In the genomic region with DNA sequence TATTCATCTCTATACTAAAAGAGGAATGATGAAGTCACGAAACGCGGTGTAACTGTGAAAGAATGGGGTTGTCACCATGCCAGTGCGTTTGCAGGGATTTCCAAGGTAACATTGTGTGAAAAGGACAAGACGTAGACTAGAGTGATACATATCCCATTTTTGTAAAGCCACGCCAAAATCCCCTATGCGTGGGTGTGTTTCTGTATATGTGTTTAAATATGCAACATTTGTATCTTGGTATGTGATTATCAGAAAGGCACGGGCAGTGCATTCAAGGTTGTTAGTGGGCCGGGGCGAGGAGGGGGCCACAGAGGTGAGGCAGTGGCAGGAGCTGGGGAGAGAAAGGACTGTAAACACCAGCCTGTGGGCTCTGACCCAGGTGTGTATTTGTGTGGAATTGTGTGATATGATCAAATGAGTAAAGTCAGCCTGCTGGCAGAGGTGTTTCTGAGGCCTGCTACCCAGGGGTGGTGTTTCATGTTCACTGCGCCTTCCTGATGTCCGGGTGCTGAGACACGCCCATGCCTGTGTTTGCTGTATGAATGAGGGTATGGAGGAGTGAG, we compare ENCODE assay signal across 11 cellular contexts.
DNase-seq lines count a peak whose midpoint lies in the region; ATAC-seq and TF ChIP-seq lines count a peak whose summit lies in the region.
"Had no signal": no experiment of that assay in that cellular context is flagged by ENCODE, and none has a peak within 500 bp of the region (broad histone marks: within the 10 kb centered on the region; RNA-seq: fewer than 3 reads in every experiment).

No MANE protein-coding gene starts in this region.

- no peaks in the 10 kb centered on the region for H3K27me3 Mint-ChIP-seq in WTC11 (ENCODE audit: low read depth)
- H3K27me3 Mint-ChIP-seq: central memory CD8-positive, alpha-beta T cell had no signal

- H3K4me1 Mint-ChIP-seq in WTC11 = no peaks in the 10 kb centered on the region

- no peaks in the 10 kb centered on the region for H3K36me3 Mint-ChIP-seq in WTC11
- H3K36me3 Mint-ChIP-seq: IgD-negative memory B cell had no signal

- intact Hi-C loops in posterior cingulate gyrus (cut with DNase I) = no loop called here

- peak; percentile 42 for ATAC-seq in GM18502 (IDR thresholded peaks at IDR 0.05; ENCODE audit: poor library complexity, unreplicated experiment)
- no peak for ATAC-seq in WTC11
- no peak for ATAC-seq in GM19397 (IDR thresholded peaks at IDR 0.05; ENCODE audit: unreplicated experiment)
- no peak for ATAC-seq in HG03196 (IDR thresholded peaks at IDR 0.05; ENCODE audit: unreplicated experiment)

- no peak overlapping the region for H3K4me3 Mint-ChIP-seq in WTC11
- H3K4me3 Mint-ChIP-seq: central memory CD8-positive, alpha-beta T cell; IgD-negative memory B cell had no signal

- DNase-seq in activated CD4-positive, alpha-beta T cell treated with anti-CD3 and anti-CD28 coated beads for 48 hours = peak; percentile 60
- DNase-seq in activated CD4-positive, alpha-beta T cell treated with anti-CD3 and anti-CD28 coated beads, Interleukin-2, amount 50 U/mL, for 1 hour = no peak
- DNase-seq in WTC11 (ENCODE audit: low spot score) (peak; percentile 1), posterior cingulate gyrus (peak in 6 of 10 donors; percentile 10 to 65 (median 40)), kidney tubule cell (ENCODE audit: low spot score) (no peak)
- DNase-seq: NCI-H1436 treated with DMSO at 0.1 percent for 48 hours had no signal

- CTCF ChIA-PET in WTC11 (lab: Charles Lee) = no interaction called here

- POLR2A ChIA-PET in WTC11 (lab: Charles Lee) = no interaction called here

- TF ChIP-seq CTCF in WTC11 (IDR thresholded peaks at IDR 0.05) = no peak

- no peaks in the 10 kb centered on the region for H3K9me3 Mint-ChIP-seq in WTC11
- H3K9me3 Mint-ChIP-seq: central memory CD8-positive, alpha-beta T cell; IgD-negative memory B cell had no signal

- H3K27ac Mint-ChIP-seq in WTC11 = no peak overlapping the region; the same call in 1 of the 2 replicates
- H3K27ac Mint-ChIP-seq: IgD-negative memory B cell had no signal

TF ChIP-seq in WTC11, 78 proteins besides CTCF, POLR2A, EP300 and RAD21:
- TF ChIP-seq, protein P1, sequence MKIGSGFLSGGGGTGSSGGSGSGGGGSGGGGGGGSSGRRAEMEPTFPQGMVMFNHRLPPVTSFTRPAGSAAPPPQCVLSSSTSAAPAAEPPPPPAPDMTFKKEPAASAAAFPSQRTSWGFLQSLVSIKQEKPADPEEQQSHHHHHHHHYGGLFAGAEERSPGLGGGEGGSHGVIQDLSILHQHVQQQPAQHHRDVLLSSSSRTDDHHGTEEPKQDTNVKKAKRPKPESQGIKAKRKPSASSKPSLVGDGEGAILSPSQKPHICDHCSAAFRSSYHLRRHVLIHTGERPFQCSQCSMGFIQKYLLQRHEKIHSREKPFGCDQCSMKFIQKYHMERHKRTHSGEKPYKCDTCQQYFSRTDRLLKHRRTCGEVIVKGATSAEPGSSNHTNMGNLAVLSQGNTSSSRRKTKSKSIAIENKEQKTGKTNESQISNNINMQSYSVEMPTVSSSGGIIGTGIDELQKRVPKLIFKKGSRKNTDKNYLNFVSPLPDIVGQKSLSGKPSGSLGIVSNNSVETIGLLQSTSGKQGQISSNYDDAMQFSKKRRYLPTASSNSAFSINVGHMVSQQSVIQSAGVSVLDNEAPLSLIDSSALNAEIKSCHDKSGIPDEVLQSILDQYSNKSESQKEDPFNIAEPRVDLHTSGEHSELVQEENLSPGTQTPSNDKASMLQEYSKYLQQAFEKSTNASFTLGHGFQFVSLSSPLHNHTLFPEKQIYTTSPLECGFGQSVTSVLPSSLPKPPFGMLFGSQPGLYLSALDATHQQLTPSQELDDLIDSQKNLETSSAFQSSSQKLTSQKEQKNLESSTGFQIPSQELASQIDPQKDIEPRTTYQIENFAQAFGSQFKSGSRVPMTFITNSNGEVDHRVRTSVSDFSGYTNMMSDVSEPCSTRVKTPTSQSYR (CRISPR knock-in tag; IDR thresholded peaks at IDR 0.05) = no peak
- TF ChIP-seq JAZF1 (CRISPR knock-in tag; IDR thresholded peaks at IDR 0.05) (no peak), ZNF219 (CRISPR knock-in tag; IDR thresholded peaks at IDR 0.05; ENCODE audit: borderline replicate concordance) (no peak), ZNF317 (CRISPR knock-in tag; IDR thresholded peaks at IDR 0.05; ENCODE audit: borderline replicate concordance, low read depth) (no peak), PRRX2 (CRISPR knock-in tag; IDR thresholded peaks at IDR 0.05) (no peak), TCF7 (CRISPR knock-in tag; IDR thresholded peaks at IDR 0.05; ENCODE audit: low read depth) (no peak), TP53 (CRISPR knock-in tag; IDR thresholded peaks at IDR 0.05) (no peak), FOXK1 (CRISPR knock-in tag; IDR thresholded peaks at IDR 0.05) (no peak), ZBTB21 (CRISPR knock-in tag; IDR thresholded peaks at IDR 0.05; ENCODE audit: borderline replicate concordance) (no peak), MXD4 (CRISPR knock-in tag; IDR thresholded peaks at IDR 0.05; ENCODE audit: borderline replicate concordance) (no peak), SMAD4 (CRISPR knock-in tag; IDR thresholded peaks at IDR 0.05) (no peak), HMGA2 (CRISPR knock-in tag; IDR thresholded peaks at IDR 0.05) (no peak), NFATC4 (CRISPR knock-in tag; IDR thresholded peaks at IDR 0.05) (no peak), GRHL2 (CRISPR knock-in tag; IDR thresholded peaks at IDR 0.05; ENCODE audit: insufficient replicate concordance, severe bottlenecking) (no peak)
- TF ChIP-seq, protein P2, sequence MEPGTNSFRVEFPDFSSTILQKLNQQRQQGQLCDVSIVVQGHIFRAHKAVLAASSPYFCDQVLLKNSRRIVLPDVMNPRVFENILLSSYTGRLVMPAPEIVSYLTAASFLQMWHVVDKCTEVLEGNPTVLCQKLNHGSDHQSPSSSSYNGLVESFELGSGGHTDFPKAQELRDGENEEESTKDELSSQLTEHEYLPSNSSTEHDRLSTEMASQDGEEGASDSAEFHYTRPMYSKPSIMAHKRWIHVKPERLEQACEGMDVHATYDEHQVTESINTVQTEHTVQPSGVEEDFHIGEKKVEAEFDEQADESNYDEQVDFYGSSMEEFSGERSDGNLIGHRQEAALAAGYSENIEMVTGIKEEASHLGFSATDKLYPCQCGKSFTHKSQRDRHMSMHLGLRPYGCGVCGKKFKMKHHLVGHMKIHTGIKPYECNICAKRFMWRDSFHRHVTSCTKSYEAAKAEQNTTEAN (CRISPR knock-in tag; IDR thresholded peaks at IDR 0.05) = no peak
- TF ChIP-seq, protein P3, sequence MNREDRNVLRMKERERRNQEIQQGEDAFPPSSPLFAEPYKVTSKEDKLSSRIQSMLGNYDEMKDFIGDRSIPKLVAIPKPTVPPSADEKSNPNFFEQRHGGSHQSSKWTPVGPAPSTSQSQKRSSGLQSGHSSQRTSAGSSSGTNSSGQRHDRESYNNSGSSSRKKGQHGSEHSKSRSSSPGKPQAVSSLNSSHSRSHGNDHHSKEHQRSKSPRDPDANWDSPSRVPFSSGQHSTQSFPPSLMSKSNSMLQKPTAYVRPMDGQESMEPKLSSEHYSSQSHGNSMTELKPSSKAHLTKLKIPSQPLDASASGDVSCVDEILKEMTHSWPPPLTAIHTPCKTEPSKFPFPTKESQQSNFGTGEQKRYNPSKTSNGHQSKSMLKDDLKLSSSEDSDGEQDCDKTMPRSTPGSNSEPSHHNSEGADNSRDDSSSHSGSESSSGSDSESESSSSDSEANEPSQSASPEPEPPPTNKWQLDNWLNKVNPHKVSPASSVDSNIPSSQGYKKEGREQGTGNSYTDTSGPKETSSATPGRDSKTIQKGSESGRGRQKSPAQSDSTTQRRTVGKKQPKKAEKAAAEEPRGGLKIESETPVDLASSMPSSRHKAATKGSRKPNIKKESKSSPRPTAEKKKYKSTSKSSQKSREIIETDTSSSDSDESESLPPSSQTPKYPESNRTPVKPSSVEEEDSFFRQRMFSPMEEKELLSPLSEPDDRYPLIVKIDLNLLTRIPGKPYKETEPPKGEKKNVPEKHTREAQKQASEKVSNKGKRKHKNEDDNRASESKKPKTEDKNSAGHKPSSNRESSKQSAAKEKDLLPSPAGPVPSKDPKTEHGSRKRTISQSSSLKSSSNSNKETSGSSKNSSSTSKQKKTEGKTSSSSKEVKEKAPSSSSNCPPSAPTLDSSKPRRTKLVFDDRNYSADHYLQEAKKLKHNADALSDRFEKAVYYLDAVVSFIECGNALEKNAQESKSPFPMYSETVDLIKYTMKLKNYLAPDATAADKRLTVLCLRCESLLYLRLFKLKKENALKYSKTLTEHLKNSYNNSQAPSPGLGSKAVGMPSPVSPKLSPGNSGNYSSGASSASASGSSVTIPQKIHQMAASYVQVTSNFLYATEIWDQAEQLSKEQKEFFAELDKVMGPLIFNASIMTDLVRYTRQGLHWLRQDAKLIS (CRISPR knock-in tag; IDR thresholded peaks at IDR 0.05; ENCODE audit: borderline replicate concordance) = no peak
- TF ChIP-seq, protein P4, sequence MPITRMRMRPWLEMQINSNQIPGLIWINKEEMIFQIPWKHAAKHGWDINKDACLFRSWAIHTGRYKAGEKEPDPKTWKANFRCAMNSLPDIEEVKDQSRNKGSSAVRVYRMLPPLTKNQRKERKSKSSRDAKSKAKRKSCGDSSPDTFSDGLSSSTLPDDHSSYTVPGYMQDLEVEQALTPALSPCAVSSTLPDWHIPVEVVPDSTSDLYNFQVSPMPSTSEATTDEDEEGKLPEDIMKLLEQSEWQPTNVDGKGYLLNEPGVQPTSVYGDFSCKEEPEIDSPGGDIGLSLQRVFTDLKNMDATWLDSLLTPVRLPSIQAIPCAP (CRISPR knock-in tag; IDR thresholded peaks at IDR 0.05) = no peak
- TF ChIP-seq, protein P5, sequence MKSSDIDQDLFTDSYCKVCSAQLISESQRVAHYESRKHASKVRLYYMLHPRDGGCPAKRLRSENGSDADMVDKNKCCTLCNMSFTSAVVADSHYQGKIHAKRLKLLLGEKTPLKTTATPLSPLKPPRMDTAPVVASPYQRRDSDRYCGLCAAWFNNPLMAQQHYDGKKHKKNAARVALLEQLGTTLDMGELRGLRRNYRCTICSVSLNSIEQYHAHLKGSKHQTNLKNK (CRISPR knock-in tag; IDR thresholded peaks at IDR 0.05) = no peak
- TF ChIP-seq, protein P6, sequence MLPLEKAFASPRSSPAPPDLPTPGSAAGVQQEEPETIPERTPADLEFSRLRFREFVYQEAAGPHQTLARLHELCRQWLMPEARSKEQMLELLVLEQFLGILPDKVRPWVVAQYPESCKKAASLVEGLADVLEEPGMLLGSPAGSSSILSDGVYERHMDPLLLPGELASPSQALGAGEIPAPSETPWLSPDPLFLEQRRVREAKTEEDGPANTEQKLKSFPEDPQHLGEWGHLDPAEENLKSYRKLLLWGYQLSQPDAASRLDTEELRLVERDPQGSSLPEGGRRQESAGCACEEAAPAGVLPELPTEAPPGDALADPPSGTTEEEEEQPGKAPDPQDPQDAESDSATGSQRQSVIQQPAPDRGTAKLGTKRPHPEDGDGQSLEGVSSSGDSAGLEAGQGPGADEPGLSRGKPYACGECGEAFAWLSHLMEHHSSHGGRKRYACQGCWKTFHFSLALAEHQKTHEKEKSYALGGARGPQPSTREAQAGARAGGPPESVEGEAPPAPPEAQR (CRISPR knock-in tag; IDR thresholded peaks at IDR 0.05) = no peak

Comparison
In these comparisons a context has a peak if more than half of its experiments do, and no peak if none do; other contexts are left out.
1. DNase-seq: peak in activated CD4-positive, alpha-beta T cell treated with anti-CD3 and anti-CD28 coated beads for 48 hours (single experiment), WTC11 (single experiment) and posterior cingulate gyrus (6 of 10); none in activated CD4-positive, alpha-beta T cell treated with anti-CD3 and anti-CD28 coated beads, Interleukin-2, amount 50 U/mL, for 1 hour (single experiment) and kidney tubule cell (single experiment).